7 cellular contexts compared by ENCODE assay signal in genomic region chr15:80989110-80989517, GRCh38. TPM values are rescaled to one million over a fixed set of nuclear protein-coding genes. Genes with fewer than 3 reads are reported as not detected.
DNase-seq lines count a peak whose midpoint lies in the region; ATAC-seq, FAIRE-seq and TF ChIP-seq lines count a peak whose summit lies in the region.

No MANE protein-coding gene starts in this region.

- no peak for FAIRE-seq in GM12878 (lab: Jason Lieb, UNC)

- peak overlapping the region; percentile 89 for H3K27ac ChIP-seq in HL-60 (replicated peaks)
- peak overlapping the region; percentile 80 for H3K27ac ChIP-seq in GM12878 (ENCODE audit: control insufficient read depth, insufficient read depth)
- peak overlapping the region; percentile 79 to 84 (median 82) for H3K27ac ChIP-seq in right lobe of liver
- H3K27ac ChIP-seq in tibial artery, result peak overlapping the region; percentile 89 to 92

- no peaks in the 10 kb centered on the region for H3K27me3 ChIP-seq in HL-60 (ENCODE audit: insufficient read depth, poor library complexity, severe bottlenecking)
- H3K27me3 ChIP-seq in GM12878 (replicated peaks in 1 of 2; ENCODE audit: control insufficient read depth in 2 of 2, insufficient read depth in 2 of 2, low read length in 1 of 2), result no peaks in the 10 kb centered on the region
- H3K27me3 ChIP-seq in right lobe of liver, result no peaks in the 10 kb centered on the region
- no peaks in the 10 kb centered on the region for H3K27me3 ChIP-seq in tibial artery

- H3K9me3 ChIP-seq in GM12878 (replicated peaks; ENCODE audit: control insufficient read depth, insufficient read depth, low read length) (no peaks in the 10 kb centered on the region), right lobe of liver (no peaks in the 10 kb centered on the region), tibial artery (no peaks in the 10 kb centered on the region)

- H3K9ac ChIP-seq in GM12878 (ENCODE audit: control insufficient read depth, insufficient read depth, low read length), result peak overlapping the region; percentile 89

- H3K79me2 ChIP-seq in GM12878 (ENCODE audit: control insufficient read depth, insufficient read depth, low read length), result peaks cover 49% of the 10 kb centered on the region

- H3K4me1 ChIP-seq in GM12878 (ENCODE audit: control insufficient read depth, insufficient read depth, low read length), result peaks cover 5% of the 10 kb centered on the region
- peaks cover 0 to 15% (median 6%) of the 10 kb centered on the region in 4 donors for H3K4me1 ChIP-seq in right lobe of liver
- H3K4me1 ChIP-seq in tibial artery, result peaks cover 0 to 48% (median 24%) of the 10 kb centered on the region in 4 donors

- SMC1A ChIA-PET in GM12878 (lab: Charles Lee; ENCODE audit: uncharacterized antibody, unreplicated experiment), result interaction anchor here (0.6 to 1.7 kb wide), 4 partner anchors 10 to 388 kb away, joined by 3 to 5 read pairs (median 3); partner anchors contain the start of gene CEMIP

- POLR2A ChIA-PET in GM12878 (lab: Charles Lee), result interaction anchor here (1.0 to 2.2 kb wide), 2 partner anchors 10 to 35 kb away, joined by 4 to 7 read pairs; no protein-coding TSS in a partner anchor

- intact Hi-C loops in GM12878 (cut with micrococcal nuclease; ENCODE audit: unreplicated experiment) (loop anchor here (1.0 kb wide), 1 partner anchor 10 kb away; no protein-coding TSS in a partner anchor), right lobe of liver (cut with DNase I) (no loop called here), tibial artery (cut with DNase I; ENCODE audit: low total_unique reads) (no loop called here)

- no peaks in the 10 kb centered on the region for H4K20me1 ChIP-seq in GM12878 (ENCODE audit: control insufficient read depth, insufficient read depth)

- peak in 1 of 2 experiments; percentile 10 for DNase-seq in HL-60 (ENCODE audit: low read depth in 1 of 2, low spot score in 1 of 2)
- no peak for DNase-seq in GM12878 (ENCODE audit: low read depth, low spot score)
- DNase-seq in right lobe of liver, result no peak
- DNase-seq in tibial artery, result no peak
- no peak for DNase-seq in effector CD8-positive, alpha-beta T cell (lab: John Stamatoyannopoulos, UW)
- DNase-seq in activated CD4-positive, alpha-beta T cell treated with anti-CD3 and anti-CD28 coated beads, Interleukin-2, amount 50 U/mL, for 48 hours, result no peak

- no TSS peak for BruUV-seq in GM12878 (replicated peaks; lab: Mats Ljungman, UMichigan)

- RAD21 ChIA-PET in GM12878 (lab: Charles Lee; ENCODE audit: unreplicated experiment), result interaction anchor here (1.1 to 2.6 kb wide), 2 partner anchors 12 to 277 kb away, joined by 3 to 13 read pairs; partner anchors contain the start of gene TLNRD1

- peaks cover 0 to 3% of the 10 kb centered on the region in 2 experiments; a peak in 1 of 4 replicates for H3K36me3 ChIP-seq in GM12878 (ENCODE audit: control insufficient read depth in 2 of 2, insufficient read depth in 2 of 2, low read length in 1 of 2)
- H3K36me3 ChIP-seq in right lobe of liver, result no peaks in the 10 kb centered on the region
- H3K36me3 ChIP-seq in tibial artery, result no peaks in the 10 kb centered on the region

- peak overlapping the region; percentile 21 for H2AFZ ChIP-seq in GM12878 (ENCODE audit: control insufficient read depth, low read depth, low read length)

- in situ Hi-C loops in GM12878 (cut with MboI), result no loop called here

- whole genome bisulfite sequencing in GM12878 (ENCODE audit: insufficient coverage, insufficient replicate concordance, low lambda C conversion rate, missing lambda C conversion rate), result 2% methylated on average over 7 of the region's 7 CpGs
- 0% methylated on average over 4 of the region's 7 CpGs for WGBS in right lobe of liver (ENCODE audit: insufficient coverage, low coverage, low lambda C conversion rate, missing lambda C conversion rate)

- TF ChIP-seq CTCF in HL-60 (IDR thresholded peaks at IDR 0.05; ENCODE audit: insufficient read depth, low read length), result no peak
- no peak for TF ChIP-seq CTCF in GM12878 (IDR thresholded peaks at IDR 0.05 in 2 of 3, conservative IDR thresholded peaks at IDR 0.05 in 1 of 3; ENCODE audit: control insufficient read depth in 2 of 3, extremely low read depth in 1 of 3, insufficient read depth in 1 of 3, low read depth in 3 of 3, low read length in 3 of 3)
- no peak for TF ChIP-seq CTCF in right lobe of liver (IDR thresholded peaks at IDR 0.05)
- no peak for TF ChIP-seq CTCF in tibial artery (IDR thresholded peaks at IDR 0.05)

- TF ChIP-seq POLR2A in GM12878 (IDR thresholded peaks at IDR 0.05; ENCODE audit: low read depth, low read length) (no peak), right lobe of liver (IDR thresholded peaks at IDR 0.05) (no peak)

- CTCF ChIA-PET in GM12878 (lab: Yijun Ruan, JAX), result interaction anchor here (4.7 kb wide), 1 partner anchor 277 kb away, joined by 27 read pairs; no protein-coding TSS in a partner anchor

- H3K4me2 ChIP-seq in GM12878 (ENCODE audit: control insufficient read depth, insufficient read depth), result peak overlapping the region; percentile 92

- H3K4me3 ChIP-seq in HL-60 (replicated peaks; ENCODE audit: insufficient read depth, low read length) (peak overlapping the region; percentile 97), GM12878 (peak overlapping the region; percentile 94), right lobe of liver (peak overlapping the region; percentile 78 to 88 (median 82)), tibial artery (peak overlapping the region; percentile 79 to 83)

- ATAC-seq in GM19452 (IDR thresholded peaks at IDR 0.05; ENCODE audit: unreplicated experiment) (peak; percentile 3), GM12878 (peak; percentile 13), right lobe of liver (peak; percentile 10 to 35 (median 22))

- no peak for TF ChIP-seq RAD21 in GM12878 (IDR thresholded peaks at IDR 0.05; ENCODE audit: insufficient read depth, low read depth, low read length)

- TF ChIP-seq EP300 in GM12878 (IDR thresholded peaks at IDR 0.05; ENCODE audit: borderline replicate concordance in 1 of 2, control insufficient read depth in 1 of 2, low read depth in 2 of 2, low read length in 2 of 2), result no peak

TF ChIP-seq in GM12878, 131 proteins besides CTCF, POLR2A, EP300 and RAD21 (continues in another document):
- TF ChIP-seq MLLT1 (IDR thresholded peaks at IDR 0.05), result no peak; the same call in 1 of the 2 replicates
- no peak for TF ChIP-seq CREB1 (IDR thresholded peaks at IDR 0.05; ENCODE audit: low read depth)
- TF ChIP-seq ATF7 (IDR thresholded peaks at IDR 0.05; ENCODE audit: low read depth), result no peak
- peak; percentile 49; the same call in 1 of the 2 replicates for TF ChIP-seq NR2F1 (conservative IDR thresholded peaks at IDR 0.05)
- peak in 1 of 2 experiments; percentile 35; a peak in 1 of 4 replicates for TF ChIP-seq IKZF2 (IDR thresholded peaks at IDR 0.05)

RNA-seq across cellular contexts. Expression of gene MESD, which starts 0.5 kb away (rescaled TPM):
- 34.4 and 36.8 TPM in 2 replicates for total RNA-seq in GM12878 (2013; cell fraction: nucleolus; rRNA removed)
- total RNA-seq in GM12878 (2014; rRNA removed), result 21.8 and 22.7 TPM in 2 replicates
- total RNA-seq in GM12878 (2014; rRNA removed; fragmentation: Illumina TruSeq; extraction: Trizol), result 25.2 and 27.5 TPM in 2 replicates
- total RNA-seq in GM12878 (2021), result 19.2 and 24.1 TPM in 2 replicates
- polyA plus RNA-seq in GM12878 (2011; ENCODE audit: low read depth), result 10.7 TPM
- 11.2 and 15.4 TPM in 2 replicates for polyA plus RNA-seq in GM12878 (2011; rRNA removed)
- 8.8 and 9.4 TPM in 2 replicates for polyA plus RNA-seq in GM12878 (2011; cell fraction: cytosol; rRNA removed)
- polyA plus RNA-seq in GM12878 (2011; cell fraction: nucleus; rRNA removed), result 9.4 and 11.4 TPM in 2 replicates
- polyA plus RNA-seq in GM12878 (2012), result 14.4 and 14.7 TPM in 2 replicates
- 24.7 and 25.7 TPM in 2 replicates for polyA plus RNA-seq in GM12878 (2014; fragmentation: Illumina TruSeq; extraction: Trizol)
- polyA plus RNA-seq in GM12878 (2014; fragmentation: Nextera tagmentation; extraction: Ambion mirVana), result 10 to 100 TPM; 10.2 to 16.7 TPM
- 16.5 and 16.7 TPM in 2 replicates for polyA plus RNA-seq in GM12878 (2014; rRNA removed)
- 10 to 100 TPM; 39.0 to 39.8 TPM for polyA plus RNA-seq in GM12878 (2016; fragmentation: Nextera tagmentation; extraction: Ambion mirVana)
- polyA minus RNA-seq in GM12878 (2011; rRNA and poly(A)+ RNA removed), result 8.0 and 9.7 TPM in 2 replicates
- polyA minus RNA-seq in GM12878 (2011; cell fraction: cytosol; rRNA and poly(A)+ RNA removed), result 3.6 and 5.9 TPM in 2 replicates
- 7.3 and 9.2 TPM in 2 replicates for polyA minus RNA-seq in GM12878 (2011; cell fraction: nucleus; rRNA and poly(A)+ RNA removed)
- total RNA-seq in right lobe of liver, result 10 to 100 TPM; 10.8 to 16.7 (median 14.6) TPM

RNA-seq across cellular contexts. Expression of gene TLNRD1, which starts 11.6 kb away (rescaled TPM):
- 14.0 and 16.6 TPM in 2 replicates for total RNA-seq in GM12878 (2013; cell fraction: nucleolus; rRNA removed)
- total RNA-seq in GM12878 (2014; rRNA removed), result 19.9 and 25.5 TPM in 2 replicates
- 6.0 and 6.5 TPM in 2 replicates for total RNA-seq in GM12878 (2014; rRNA removed; fragmentation: Illumina TruSeq; extraction: Trizol)
- 40.5 and 44.8 TPM in 2 replicates for total RNA-seq in GM12878 (2021)
- polyA plus RNA-seq in GM12878 (2011; ENCODE audit: low read depth), result 2.6 TPM
- 8.4 and 11.6 TPM in 2 replicates for polyA plus RNA-seq in GM12878 (2011; rRNA removed)
- 13.2 and 24.3 TPM in 2 replicates for polyA plus RNA-seq in GM12878 (2011; cell fraction: cytosol; rRNA removed)
- 13.6 and 19.0 TPM in 2 replicates for polyA plus RNA-seq in GM12878 (2011; cell fraction: nucleus; rRNA removed)
- 8.4 and 9.0 TPM in 2 replicates for polyA plus RNA-seq in GM12878 (2012)
- polyA plus RNA-seq in GM12878 (2014; fragmentation: Illumina TruSeq; extraction: Trizol), result 4.8 and 6.6 TPM in 2 replicates
- polyA plus RNA-seq in GM12878 (2014; fragmentation: Nextera tagmentation; extraction: Ambion mirVana), result 1 to 10 TPM; 2.5 to 5.7 TPM
- polyA plus RNA-seq in GM12878 (2014; rRNA removed), result 26.7 and 31.5 TPM in 2 replicates
- polyA plus RNA-seq in GM12878 (2016; fragmentation: Nextera tagmentation; extraction: Ambion mirVana), result 10 to 100 TPM in 1 of 2 experiments, 1 to 10 TPM in 1; 5.4 to 12.5 TPM
- 4.8 and 6.6 TPM in 2 replicates for polyA minus RNA-seq in GM12878 (2011; rRNA and poly(A)+ RNA removed)
- 12.8 and 13.8 TPM in 2 replicates for polyA minus RNA-seq in GM12878 (2011; cell fraction: cytosol; rRNA and poly(A)+ RNA removed)
- 16.1 and 29.3 TPM in 2 replicates for polyA minus RNA-seq in GM12878 (2011; cell fraction: nucleus; rRNA and poly(A)+ RNA removed)
- 1 to 10 TPM; 3.0 to 7.4 (median 5.5) TPM for total RNA-seq in right lobe of liver
